26 cellular contexts compared by ENCODE assay signal in the genomic region with DNA sequence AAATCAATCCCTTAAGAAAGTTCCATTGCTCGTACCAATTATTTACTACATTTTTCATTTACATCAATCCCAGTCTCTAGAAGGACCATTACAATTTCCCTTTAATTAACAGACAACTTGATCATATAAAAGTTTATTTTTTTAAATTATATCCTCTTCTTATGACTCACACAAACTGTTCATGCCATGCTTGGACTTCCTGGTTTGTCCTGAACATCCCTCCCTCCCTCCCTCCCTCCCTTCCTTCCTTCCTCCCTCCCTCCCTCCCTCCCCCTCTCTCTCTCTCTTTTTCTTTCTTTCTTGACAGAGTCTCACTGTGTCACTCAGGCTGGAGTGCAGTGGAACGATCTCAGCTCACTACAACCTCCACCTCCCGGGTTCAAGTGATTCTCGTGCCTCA. TPM values are rescaled to one million over a fixed set of nuclear protein-coding genes. Genes with fewer than 3 reads are reported as not detected.
DNase-seq lines count a peak whose midpoint lies in the region; ATAC-seq and TF ChIP-seq lines count a peak whose summit lies in the region.
"Had no signal": no experiment of that assay in that cellular context is flagged by ENCODE, and none has a peak within 500 bp of the region (broad histone marks: within the 10 kb centered on the region; RNA-seq: fewer than 3 reads in every experiment).

No MANE protein-coding gene starts in this region.

- in situ Hi-C loops in Panc1 (cut with HindIII; ENCODE audit: low pct_unique_long_range_greater_than_20kb, low sequenced_read_pairs) (no loop called here), gastrocnemius medialis (cut with MboI; ENCODE audit: low sequenced_read_pairs in 4 of 4) (loop anchor here in 1 of 4 donors (25.0 kb wide), 1 partner anchor 109 kb away; the partner anchor contains the start of genes CDHR2 and RNF44), GM13977 (cut with MboI; ENCODE audit: low pct_unique_long_range_greater_than_20kb, low sequenced_read_pairs, unreplicated experiment) (no loop called here)

- H3K27ac Mint-ChIP-seq in MCF 10A (ENCODE audit: low read depth, unreplicated experiment): no peak overlapping the region
- H3K27ac Mint-ChIP-seq: activated CD4-positive, alpha-beta memory T cell treated with anti-CD3 and anti-CD28 coated beads for 36 hours; endodermal cell; nephron progenitor cell had no signal

- H3K9me3 ChIP-seq in breast epithelium (no peaks in the 10 kb centered on the region), Panc1 (ENCODE audit: control insufficient read depth, insufficient read depth, low read depth, low read length) (no peaks in the 10 kb centered on the region), gastrocnemius medialis (no peaks in the 10 kb centered on the region)
- H3K9me3 ChIP-seq: heart right ventricle, left ventricle myocardium inferior, stomach, tibial nerve had no signal

- H3K27me3 ChIP-seq in breast epithelium (no peaks in the 10 kb centered on the region), Panc1 (ENCODE audit: control insufficient read depth, insufficient read depth, low read length) (no peaks in the 10 kb centered on the region), gastrocnemius medialis (no peaks in the 10 kb centered on the region)
- H3K27me3 ChIP-seq: BLaER1, tibial nerve had no signal

- BruUV-seq in MCF 10A (replicated peaks; lab: Mats Ljungman, UMichigan) (no TSS peak), Panc1 (replicated peaks; lab: Mats Ljungman, UMichigan) (no TSS peak)

- no peak for TF ChIP-seq POLR2A in breast epithelium (IDR thresholded peaks at IDR 0.05)
- TF ChIP-seq POLR2A in gastrocnemius medialis (IDR thresholded peaks at IDR 0.05): no peak

- DNase-seq in MCF 10A (ENCODE audit: unreplicated experiment) (peak; percentile 28), breast epithelium (ENCODE audit: low spot score in 2 of 2) (no peak), Panc1 (ENCODE audit: low read depth, low spot score) (no peak), fibroblast of peridontal ligament (ENCODE audit: extremely low read depth) (peak; percentile 46), gastrocnemius medialis (no peak), GM13977 (ENCODE audit: low spot score) (no peak), iPS-NIHi11 (ENCODE audit: low spot score) (no peak)
- DNase-seq: activated CD4-positive, alpha-beta memory T cell treated with anti-CD3 and anti-CD28 coated beads for 36 hours; activated CD4-positive, CD25-positive, alpha-beta regulatory T cell; activated gamma-delta T cell; endodermal cell; heart right ventricle; Kasumi-1; left ventricle myocardium inferior; NCI-H1436 treated with DMSO at 0.1 percent for 48 hours; NCI-H510A treated with DMSO at 0.1 percent for 48 hours; nephron progenitor cell; NK-92 treated with Interleukin-12 subunit alpha and Interleukin-12 subunit beta, amount 100 ng/mL, for 24 hours; stimulated activated CD4-positive, alpha-beta T cell treated with anti-CD3 and anti-CD28 coated beads, Interleukin-15, amount 100 ng/mL, for 24 hours; stomach; T-helper 9 cell had no signal

- POLR2A ChIA-PET in MCF 10A (lab: Yijun Ruan, JAX): interaction anchor here (0.7 to 2.9 kb wide), 2 partner anchors 9 to 20 kb away, joined by 4 to 16 read pairs; partner anchors contain the start of gene FAF2
- POLR2A ChIA-PET in Panc1 (lab: Charles Lee): no interaction called here

- H3K9me3 Mint-ChIP-seq in MCF 10A (ENCODE audit: unreplicated experiment): no peaks in the 10 kb centered on the region

- no peaks in the 10 kb centered on the region for H3K36me3 Mint-ChIP-seq in MCF 10A (ENCODE audit: insufficient read depth, unreplicated experiment)

- H3K4me3 ChIP-seq in breast epithelium (no peak overlapping the region), Panc1 (ENCODE audit: low read depth in 2 of 2, low read length in 2 of 2) (no peak overlapping the region), gastrocnemius medialis (no peak overlapping the region)
- H3K4me3 ChIP-seq: BLaER1, coronary artery, heart right ventricle, left ventricle myocardium inferior, stomach, tibial nerve had no signal

- H3K27me3 Mint-ChIP-seq in MCF 10A (ENCODE audit: insufficient read depth, unreplicated experiment): no peaks in the 10 kb centered on the region

- intact Hi-C loops in MCF 10A (cut with micrococcal nuclease) (no loop called here), breast epithelium (cut with DNase I; ENCODE audit: low total_unique reads) (no loop called here), Panc1 (cut with micrococcal nuclease; ENCODE audit: unreplicated experiment) (no loop called here), gastrocnemius medialis (cut with DNase I; ENCODE audit: low total_unique reads) (no loop called here)

- H3K4me3 Mint-ChIP-seq in MCF 10A (ENCODE audit: unreplicated experiment): no peak overlapping the region
- H3K4me3 Mint-ChIP-seq: activated CD4-positive, alpha-beta memory T cell treated with anti-CD3 and anti-CD28 coated beads for 36 hours; endodermal cell; nephron progenitor cell had no signal

- peaks cover 11% of the 10 kb centered on the region for H3K4me1 Mint-ChIP-seq in MCF 10A (ENCODE audit: insufficient read depth, unreplicated experiment)
- H3K4me1 Mint-ChIP-seq: endodermal cell, nephron progenitor cell had no signal

- ATAC-seq in Panc1 (no peak), HG03520 (IDR thresholded peaks at IDR 0.05; ENCODE audit: unreplicated experiment) (no peak), gastrocnemius medialis (no peak)
- ATAC-seq: heart right ventricle, sciatic nerve had no signal

- H3K36me3 ChIP-seq in breast epithelium: no peaks in the 10 kb centered on the region
- no peaks in the 10 kb centered on the region for H3K36me3 ChIP-seq in Panc1 (ENCODE audit: control insufficient read depth, insufficient read depth, low read length)
- no peaks in the 10 kb centered on the region for H3K36me3 ChIP-seq in gastrocnemius medialis
- H3K36me3 ChIP-seq: BLaER1, heart right ventricle, left ventricle myocardium inferior, stomach, tibial nerve had no signal

- CTCF ChIA-PET in MCF 10A (lab: Yijun Ruan, JAX) (interaction anchor here (0.8 to 1.8 kb wide), 2 partner anchors 11 to 15 kb away, joined by 3 to 5 read pairs; no protein-coding TSS in a partner anchor), Panc1 (lab: Charles Lee) (no interaction called here)

- H3K27ac ChIP-seq in breast epithelium (no peak overlapping the region), Panc1 (ENCODE audit: low read length) (peak overlapping the region; percentile 14; the same call in 1 of the 2 replicates), gastrocnemius medialis (no peak overlapping the region)
- H3K27ac ChIP-seq: BLaER1, coronary artery, heart right ventricle, left ventricle myocardium inferior, stomach, tibial nerve had no signal

- TF ChIP-seq CTCF in MCF 10A (IDR thresholded peaks at IDR 0.05; ENCODE audit: unreplicated experiment) (no peak), breast epithelium (IDR thresholded peaks at IDR 0.05) (no peak), Panc1 (IDR thresholded peaks at IDR 0.05) (no peak), gastrocnemius medialis (IDR thresholded peaks at IDR 0.05 in 4 of 5, conservative IDR thresholded peaks at IDR 0.05 in 1 of 5) (no peak), GM13977 (IDR thresholded peaks at IDR 0.05; ENCODE audit: extremely low read depth, insufficient read depth, missing control alignments) (no peak)

- H3K4me1 ChIP-seq in breast epithelium (no peaks in the 10 kb centered on the region), Panc1 (ENCODE audit: control insufficient read depth, insufficient read depth, low read length) (peaks cover 10% of the 10 kb centered on the region), gastrocnemius medialis (no peaks in the 10 kb centered on the region)
- H3K4me1 ChIP-seq: heart right ventricle, left ventricle myocardium inferior, tibial nerve had no signal

RNA-seq across cellular contexts. Expression of gene CLTB, which starts 11.6 kb away (rescaled TPM):
- total RNA-seq in MCF 10A (2022) (333 and 339 TPM in 2 replicates), breast epithelium (100 to 1,000 TPM in 2 of 3 donors, 10 to 100 TPM in 1; 91.0 to 122 (median 121) TPM), Panc1 (2021; ENCODE audit: unreplicated experiment) (124 TPM), gastrocnemius medialis (100 to 1,000 TPM; 261 to 386 (median 302) TPM)
- polyA plus RNA-seq in Panc1 (2012; ENCODE audit: insufficient read length): 173 TPM

RNA-seq across cellular contexts. Expression of gene FAF2, which starts 20.2 kb away (rescaled TPM):
- 78.3 and 97.2 TPM in 2 replicates for total RNA-seq in MCF 10A (2022)
- total RNA-seq in breast epithelium: 10 to 100 TPM; 26.9 to 38.2 (median 28.5) TPM
- total RNA-seq in Panc1 (2021; ENCODE audit: unreplicated experiment): 86.6 TPM
- polyA plus RNA-seq in Panc1 (2012; ENCODE audit: insufficient read length): 51.7 TPM
- total RNA-seq in gastrocnemius medialis: 10 to 100 TPM; 14.0 to 20.7 (median 14.7) TPM

RNA-seq across cellular contexts. Expression of gene HIGD2A, which starts 39.4 kb away (rescaled TPM):
- total RNA-seq in MCF 10A (2022) (167 and 196 TPM in 2 replicates), breast epithelium (100 to 1,000 TPM in 1 of 3 donors, 10 to 100 TPM in 2; 68.5 to 134 (median 80.2) TPM), Panc1 (2021; ENCODE audit: unreplicated experiment) (162 TPM), gastrocnemius medialis (100 to 1,000 TPM; 189 to 274 (median 229) TPM)
- polyA plus RNA-seq in Panc1 (2012; ENCODE audit: insufficient read length): 179 TPM

RNA-seq across cellular contexts. Expression of gene NOP16, which starts 39.6 kb away (rescaled TPM):
- total RNA-seq in MCF 10A (2022) (90.9 and 134 TPM in 2 replicates), breast epithelium (10 to 100 TPM in 2 of 3 donors, 1 to 10 TPM in 1; 8.5 to 13.8 (median 12.4) TPM), Panc1 (2021; ENCODE audit: unreplicated experiment) (76.2 TPM), gastrocnemius medialis (10 to 100 TPM; 21.6 to 43.5 (median 33.9) TPM)
- 101 TPM for polyA plus RNA-seq in Panc1 (2012; ENCODE audit: insufficient read length)

Comparison
In these comparisons a context has a peak if more than half of its experiments do, and no peak if none do; other contexts are left out.
1. DNase-seq: peak in MCF 10A (single experiment) and fibroblast of peridontal ligament (single experiment); none in breast epithelium (0 of 2), Panc1 (single experiment), gastrocnemius medialis (0 of 2), GM13977 (single experiment) and iPS-NIHi11 (single experiment).